In genomic region chr17:37737971-37738370, GRCh38 we compare ENCODE assay signal across 26 cellular contexts. TPM values are rescaled to one million over a fixed set of nuclear protein-coding genes. Genes with fewer than 3 reads are reported as not detected.
DNase-seq lines count a peak whose midpoint lies in the region; FAIRE-seq and TF ChIP-seq lines count a peak whose summit lies in the region.
"Had no signal": no experiment of that assay in that cellular context is flagged by ENCODE, and none has a peak within 500 bp of the region (broad histone marks: within the 10 kb centered on the region; RNA-seq: fewer than 3 reads in every experiment).

No MANE protein-coding gene starts in this region.

- TF ChIP-seq CTCF in cardiac fibroblast (IDR thresholded peaks at IDR 0.05; ENCODE audit: low read depth, low read length): no peak
- TF ChIP-seq CTCF in adrenal gland (IDR thresholded peaks at IDR 0.05): no peak

- DNase-seq in AG08395 (ENCODE audit: low spot score) (peak; percentile 48), HTR-8/SVneo (ENCODE audit: insufficient read length, low spot score) (peak; percentile 60), cardiac fibroblast (ENCODE audit: low read depth in 2 of 2) (peak; percentile 70 to 75), kidney tubule cell (ENCODE audit: low spot score) (peak; percentile 75), NOMO-1 (lab: John Stamatoyannopoulos, UW; ENCODE audit: unreplicated experiment in 2 of 2) (no peak), adrenal gland (no peak), NCI-H2107 (lab: John Stamatoyannopoulos, UW) (no peak), posterior cingulate gyrus (no peak)
- DNase-seq: activated naive CD4-positive, alpha-beta T cell treated with anti-CD3 and anti-CD28 coated beads, Interleukin-2, amount 50 U/mL, for 16 hours; CD4-positive, alpha-beta memory T cell; DMS79; heart right ventricle; islet precursor cell; NCI-H2029; NCI-H510A; retina; Right ventricle myocardium superior; stimulated activated naive CD8-positive, alpha-beta T cell treated with anti-CD3 and anti-CD28 coated beads, Interleukin-15, amount 100 ng/mL, for 72 hours; T-helper 1 cell; trophoblast cell had no signal

- H3K4me1 ChIP-seq in adrenal gland (replicated peaks in 1 of 2): peaks cover 4 to 12% of the 10 kb centered on the region in 2 donors

- 68 to 81% (median 75%) methylated on average over 2 of the region's 2 CpGs for WGBS in adrenal gland, 4 donors

- FAIRE-seq in HTR-8/SVneo (lab: Jason Lieb, UNC): no peak
- FAIRE-seq: GM18507 had no signal

- H3K4me3 ChIP-seq in cardiac fibroblast (replicated peaks in 1 of 2; ENCODE audit: low read depth in 2 of 2, low read length in 2 of 2): no peak overlapping the region
- no peak overlapping the region for H3K4me3 ChIP-seq in adrenal gland
- H3K4me3 ChIP-seq: cardiac muscle cell, GM23338, heart right ventricle had no signal

- no peaks in the 10 kb centered on the region for H3K36me3 ChIP-seq in adrenal gland (replicated peaks in 1 of 2)
- H3K36me3 ChIP-seq: cardiac muscle cell, heart right ventricle had no signal

- no peak for TF ChIP-seq POLR2A in adrenal gland (IDR thresholded peaks at IDR 0.05)

- intact Hi-C loops in adrenal gland (cut with DNase I) (no loop called here), posterior cingulate gyrus (cut with DNase I) (no loop called here)

- H3K27ac ChIP-seq in adrenal gland: no peak overlapping the region
- H3K27ac ChIP-seq: cardiac muscle cell, heart right ventricle, VCaP had no signal

- H3K9me3 ChIP-seq in adrenal gland (replicated peaks in 1 of 3): no peaks in the 10 kb centered on the region
- H3K9me3 ChIP-seq: heart right ventricle had no signal

- H3K27me3 ChIP-seq in adrenal gland: peaks cover 65% of the 10 kb centered on the region

RNA-seq across cellular contexts. Expression of gene HNF1B, which starts 6.9 kb away (rescaled TPM):
- total RNA-seq in adrenal gland: under 1 TPM in 2 of 8 donors, not detected in 6; 0.08 to 0.11 TPM
- under 1 TPM in 1 of 3 donors, not detected in 2; 0.03 TPM for polyA plus RNA-seq in adrenal gland
- total RNA-seq: cardiac muscle cell; CD4-positive, alpha-beta memory T cell; esophagus mucosa; heart right ventricle; Right ventricle myocardium superior had no signal
- polyA plus RNA-seq: cardiac muscle cell; CD4-positive, alpha-beta memory T cell; heart right ventricle; neural cell had no signal

Comparison
In these comparisons a context has a peak if more than half of its experiments do, and no peak if none do; other contexts are left out.
1. DNase-seq: peak in AG08395 (single experiment), HTR-8/SVneo (single experiment), cardiac fibroblast (2 of 2) and kidney tubule cell (single experiment); none in NOMO-1 (0 of 2), adrenal gland (0 of 7), NCI-H2107 (single experiment) and posterior cingulate gyrus (0 of 10).